Comparison of ENCODE assay signal across 16 cellular contexts in genomic region chr10:50375051-50375452, GRCh38.
DNase-seq lines count a peak whose midpoint lies in the region; ATAC-seq, FAIRE-seq and TF ChIP-seq lines count a peak whose summit lies in the region.
"Had no signal": no experiment of that assay in that cellular context is flagged by ENCODE, and none has a peak within 500 bp of the region (broad histone marks: within the 10 kb centered on the region; RNA-seq: fewer than 3 reads in every experiment).

No MANE protein-coding gene starts in this region.

- ATAC-seq in K562, result peak; percentile 8; the same call in 2 of the 3 replicates
- ATAC-seq in psoas muscle, result no peak
- ATAC-seq in HG02870 (IDR thresholded peaks at IDR 0.05; ENCODE audit: unreplicated experiment), result no peak
- ATAC-seq in HG03135 (IDR thresholded peaks at IDR 0.05; ENCODE audit: unreplicated experiment), result no peak
- ATAC-seq in effector memory CD8-positive, alpha-beta T cell (replicated peaks), result no peak

- BruUV-seq in K562 (replicated peaks; lab: Mats Ljungman, UMichigan), result no TSS peak

- no peaks in the 10 kb centered on the region for H3K27me3 Mint-ChIP-seq in effector memory CD8-positive, alpha-beta T cell
- H3K27me3 Mint-ChIP-seq: memory B cell had no signal

- TF ChIP-seq CTCF in K562 (IDR thresholded peaks at IDR 0.05 in 2 of 3, conservative IDR thresholded peaks at IDR 0.05 in 1 of 3; ENCODE audit: insufficient read depth in 2 of 3, low read depth in 1 of 3, low read length in 3 of 3) (no peak), psoas muscle (IDR thresholded peaks at IDR 0.05) (no peak)

- no peaks in the 10 kb centered on the region for H3K9me3 Mint-ChIP-seq in effector memory CD8-positive, alpha-beta T cell
- H3K9me3 Mint-ChIP-seq: activated naive CD4-positive, alpha-beta T cell treated with anti-CD3 and anti-CD28 coated beads for 36 hours had no signal

- no peak for TF ChIP-seq RAD21 in K562 (CRISPR knock-in tag; conservative IDR thresholded peaks at IDR 0.05 in 1 of 2, IDR thresholded peaks at IDR 0.05 in 1 of 2)

- H3K27me3 ChIP-seq in K562 (ENCODE audit: control insufficient read depth in 2 of 2, insufficient read depth in 2 of 2, low read length in 2 of 2) (no peaks in the 10 kb centered on the region), psoas muscle (ENCODE audit: insufficient read depth in 3 of 3, low read length in 2 of 3) (no peaks in the 10 kb centered on the region)
- H3K27me3 ChIP-seq: hepatocyte, tibial artery had no signal

- H3K9me3 ChIP-seq in K562 (replicated peaks; ENCODE audit: control insufficient read depth, insufficient read depth, low read depth, low read length) (no peaks in the 10 kb centered on the region), psoas muscle (no peaks in the 10 kb centered on the region)
- H3K9me3 ChIP-seq: tibial artery had no signal

- peak overlapping the region; percentile 34; the same call in 1 of the 2 replicates for H3K4me3 ChIP-seq in GM08714 (ENCODE audit: low read length)
- no peak overlapping the region for H3K4me3 ChIP-seq in K562
- H3K4me3 ChIP-seq in psoas muscle, result no peak overlapping the region
- H3K4me3 ChIP-seq: hepatocyte, tibial artery had no signal

- no peak for FAIRE-seq in K562 (lab: Jason Lieb, UNC)

- intact Hi-C loops in K562 (cut with micrococcal nuclease) (no loop called here), psoas muscle (cut with DNase I) (loop anchor here in 1 of 2 donors (5.0 kb wide), 1 partner anchor 38 kb away; no protein-coding TSS in a partner anchor)

- H3K9ac ChIP-seq in K562 (ENCODE audit: insufficient read depth in 1 of 2, low read depth in 2 of 2, low read length in 2 of 2), result no peak overlapping the region

- peaks cover 13 to 32% of the 10 kb centered on the region in 2 experiments; a peak in 4 of 5 replicates for H3K4me1 ChIP-seq in K562 (replicated peaks in 1 of 2; ENCODE audit: control insufficient read depth in 2 of 2, insufficient read depth in 2 of 2, low read length in 2 of 2)
- peaks cover 39% of the 10 kb centered on the region for H3K4me1 ChIP-seq in psoas muscle

- in situ Hi-C loops in K562 (cut with MboI), result no loop called here

- no peak overlapping the region for H2AFZ ChIP-seq in K562 (ENCODE audit: low read depth, low read length)
- H2AFZ ChIP-seq: hepatocyte had no signal

- H3K27ac ChIP-seq in K562 (ENCODE audit: extremely low read depth, low read depth, low read length) (peak overlapping the region; percentile 13; the same call in 1 of the 3 replicates), psoas muscle (peak overlapping the region; percentile 75)
- H3K27ac ChIP-seq: hepatocyte had no signal

- no peaks in the 10 kb centered on the region for H3K9me1 ChIP-seq in K562 (ENCODE audit: control insufficient read depth, insufficient read depth, low read length)

- peaks cover 3% of the 10 kb centered on the region for H3K36me3 Mint-ChIP-seq in effector memory CD8-positive, alpha-beta T cell (ENCODE audit: insufficient read depth)

- H4K20me1 ChIP-seq in K562 (replicated peaks; ENCODE audit: control insufficient read depth, insufficient read depth, low read length), result peaks cover 12% of the 10 kb centered on the region

- TF ChIP-seq EP300 in K562 (IDR thresholded peaks at IDR 0.05; ENCODE audit: low read length), result no peak

- no peak overlapping the region for H3K4me2 ChIP-seq in K562 (ENCODE audit: insufficient read depth, low read length)
- H3K4me2 ChIP-seq: hepatocyte had no signal

- peaks cover 93% of the 10 kb centered on the region for H3K79me2 ChIP-seq in K562 (ENCODE audit: control insufficient read depth, insufficient read depth, low read length)

- CTCF ChIA-PET in K562 (lab: Yijun Ruan, JAX; ENCODE audit: low intra/inter-chr PET ratio), result no interaction called here

- peaks cover 4 to 22% of the 10 kb centered on the region in 2 donors for H3K4me1 Mint-ChIP-seq in effector memory CD8-positive, alpha-beta T cell (ENCODE audit: low read depth in 2 of 2)
- H3K4me1 Mint-ChIP-seq: memory B cell had no signal

- H3K4me3 Mint-ChIP-seq in effector memory CD8-positive, alpha-beta T cell, result no peak overlapping the region
- H3K4me3 Mint-ChIP-seq: activated naive CD4-positive, alpha-beta T cell treated with anti-CD3 and anti-CD28 coated beads for 36 hours; memory B cell had no signal

- DNase-seq in M059J (ENCODE audit: low read depth), result peak; percentile 49
- no peak for DNase-seq in K562 (ENCODE audit: extremely low read depth in 1 of 4, low spot score in 3 of 4)
- DNase-seq in psoas muscle, result no peak
- DNase-seq in UCSD-AML1 (lab: John Stamatoyannopoulos, UW; ENCODE audit: unreplicated experiment), result no peak
- no peak for DNase-seq in effector memory CD8-positive, alpha-beta T cell
- DNase-seq: activated naive CD4-positive, alpha-beta T cell treated with anti-CD3 and anti-CD28 coated beads for 36 hours; COR-L47; NCI-H345; stimulated activated CD4-positive, alpha-beta T cell treated with anti-CD3 and anti-CD28 coated beads, Interleukin-15, amount 100 ng/mL, for 24 hours; T1000; tibial artery had no signal

- H3K27ac Mint-ChIP-seq in effector memory CD8-positive, alpha-beta T cell, result no peak overlapping the region
- H3K27ac Mint-ChIP-seq: activated naive CD4-positive, alpha-beta T cell treated with anti-CD3 and anti-CD28 coated beads for 36 hours; memory B cell had no signal

- no peak for TF ChIP-seq POLR2A in K562 (conservative IDR thresholded peaks at IDR 0.05)

- H3K36me3 ChIP-seq in K562 (ENCODE audit: control insufficient read depth, insufficient read depth, low read length), result peaks cover 40% of the 10 kb centered on the region
- H3K36me3 ChIP-seq in psoas muscle (ENCODE audit: insufficient read depth in 1 of 2, low read depth in 1 of 2), result no peaks in the 10 kb centered on the region
- H3K36me3 ChIP-seq: tibial artery had no signal

- POLR2A ChIA-PET in K562 (lab: Yijun Ruan, JAX), result interaction anchor here (0.8 to 1.6 kb wide), 4 partner anchors 10 to 103 kb away, joined by 3 to 4 read pairs (median 4); no protein-coding TSS in a partner anchor

TF ChIP-seq in K562, 482 proteins besides CTCF, POLR2A, EP300 and RAD21:
- TF ChIP-seq SPI1 (IDR thresholded peaks at IDR 0.05; ENCODE audit: borderline replicate concordance, low read depth, low read length) (peak; percentile 56; the same call in 1 of the 2 replicates), RCOR1 (IDR thresholded peaks at IDR 0.05; ENCODE audit: borderline replicate concordance in 1 of 2, low read depth in 2 of 2, low read length in 2 of 2) (0 out of 4 replicates have a peak, but pooled peaks of 1 of the 2 experiments have one; percentile 4), MLLT1 (IDR thresholded peaks at IDR 0.05) (0 out of 4 replicates have a peak, but pooled peaks of 1 of the 2 experiments have one; percentile 29), EGR1 (conservative IDR thresholded peaks at IDR 0.05) (no peak), HMBOX1 (IDR thresholded peaks at IDR 0.05) (peak; percentile 37; the same call in 1 of the 2 replicates), SMAD4 (CRISPR knock-in tag; conservative IDR thresholded peaks at IDR 0.05) (no peak)
